Comparison of ENCODE assay signal across 8 cellular contexts in the genomic region with DNA sequence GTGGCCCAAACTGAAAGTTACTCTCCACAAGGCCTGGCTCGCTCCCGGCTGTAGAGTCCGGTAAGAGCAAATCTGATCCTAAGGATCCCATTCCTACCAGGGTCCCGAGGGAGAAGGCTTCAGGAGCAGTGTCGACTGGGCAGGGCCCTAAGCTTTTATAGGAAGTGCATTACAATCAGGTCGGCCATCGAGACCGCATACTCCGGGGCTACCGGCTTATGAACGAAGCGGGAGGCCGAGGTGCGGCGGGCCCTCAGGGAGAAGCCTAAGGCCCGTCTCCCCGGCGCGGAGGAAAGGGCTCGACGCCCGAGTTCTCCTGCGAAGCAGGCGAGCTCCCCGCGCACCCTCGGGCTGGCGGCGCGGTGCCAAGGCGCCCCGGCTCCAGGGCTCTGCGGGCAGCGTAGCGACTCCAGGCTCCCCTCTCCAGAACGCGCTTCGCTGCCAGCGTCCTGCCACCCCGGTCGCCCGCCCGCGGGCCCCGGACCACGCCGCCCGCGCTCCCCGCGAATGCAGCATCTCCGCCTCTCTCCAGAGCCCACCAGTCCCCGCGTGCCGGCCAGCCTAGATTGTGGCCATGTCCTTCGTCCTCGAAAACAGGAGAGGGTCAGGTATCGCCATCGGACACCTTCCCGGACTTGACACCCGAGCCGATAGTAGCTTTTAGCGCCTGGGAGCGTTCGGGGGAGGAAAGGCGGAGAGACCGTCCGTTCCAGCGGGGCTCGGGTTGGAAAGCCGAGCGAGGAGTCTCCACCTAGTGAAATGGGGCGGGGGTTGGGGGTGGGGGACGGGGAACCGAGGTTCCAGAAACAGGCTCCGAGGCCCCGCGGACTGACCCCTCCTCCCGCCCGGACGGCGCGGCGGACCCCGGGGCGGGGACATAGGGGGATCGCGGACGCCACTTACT. TPM values are rescaled to one million over a fixed set of nuclear protein-coding genes. Genes with fewer than 3 reads are reported as not detected.
DNase-seq lines count a peak whose midpoint lies in the region; ATAC-seq and TF ChIP-seq lines count a peak whose summit lies in the region.

No MANE protein-coding gene starts in this region.

- H3K36me3 Mint-ChIP-seq in CD4-positive, alpha-beta T cell (ENCODE audit: low read depth): peaks cover 4% of the 10 kb centered on the region
- no peaks in the 10 kb centered on the region for H3K36me3 Mint-ChIP-seq in activated CD4-positive, alpha-beta memory T cell treated with anti-CD3 and anti-CD28 coated beads for 36 hours

- 0 out of 2 replicates have a peak overlapping the region, but pooled peaks have one; percentile 31 for H4K5ac ChIP-seq in IMR-90 (ENCODE audit: low read depth, low read length)

- H2BK15ac ChIP-seq in IMR-90 (ENCODE audit: low read depth, low read length): no peak overlapping the region

- peak overlapping the region; percentile 93 for H3K23ac ChIP-seq in IMR-90 (ENCODE audit: low read depth, low read length)

- no peak for TF ChIP-seq CTCF in CD4-positive, alpha-beta T cell (IDR thresholded peaks at IDR 0.05)
- TF ChIP-seq CTCF in IMR-90 (conservative IDR thresholded peaks at IDR 0.05; ENCODE audit: low read depth, low read length): 0 out of 2 replicates have a peak, but pooled peaks have one; percentile 8

- no peak for TF ChIP-seq RAD21 in IMR-90 (IDR thresholded peaks at IDR 0.05; ENCODE audit: low read length)

- H3K79me1 ChIP-seq in IMR-90 (ENCODE audit: low read depth in 1 of 2, low read length in 2 of 2): peaks cover 9 to 19% of the 10 kb centered on the region in 2 experiments; a peak in 3 of 4 replicates

- dilution Hi-C loops in IMR-90 (cut with HindIII; ENCODE audit: low sequenced_read_pairs, unreplicated experiment): no loop called here

- H3K27ac ChIP-seq in CD4-positive, alpha-beta T cell (ENCODE audit: low read depth, low read length): no peak overlapping the region
- H3K27ac ChIP-seq in IMR-90 (ENCODE audit: insufficient read depth, low read length): peak overlapping the region; percentile 36
- no peak overlapping the region for H3K27ac ChIP-seq in effector memory CD4-positive, alpha-beta T cell (ENCODE audit: insufficient read depth, low read length, poor library complexity, severe bottlenecking)

- H3K9ac ChIP-seq in IMR-90 (ENCODE audit: low read depth, low read length): peak overlapping the region; percentile 72

- peak overlapping the region; percentile 96 for H3K4me2 ChIP-seq in IMR-90 (ENCODE audit: low read depth, low read length)

- peaks cover 58% of the 10 kb centered on the region for H3K27me3 Mint-ChIP-seq in CD4-positive, alpha-beta T cell
- peaks cover 39% of the 10 kb centered on the region for H3K27me3 Mint-ChIP-seq in activated CD4-positive, alpha-beta memory T cell treated with anti-CD3 and anti-CD28 coated beads for 36 hours
- H3K27me3 Mint-ChIP-seq in stimulated activated naive CD8-positive, alpha-beta T cell treated with anti-CD3 and anti-CD28 coated beads, Interleukin-15, amount 100 ng/mL, for 72 hours: peaks cover 55% of the 10 kb centered on the region

- H3K56ac ChIP-seq in IMR-90 (ENCODE audit: extremely low read depth, insufficient read depth, low read length): peak overlapping the region; percentile 80

- H3K18ac ChIP-seq in IMR-90 (ENCODE audit: low read depth, low read length): peak overlapping the region; percentile 15; the same call in 1 of the 2 replicates

- H2BK20ac ChIP-seq in IMR-90 (ENCODE audit: low read depth, low read length): no peak overlapping the region; the same call in 1 of the 2 replicates

- peak overlapping the region; percentile 9; the same call in 1 of the 2 replicates for H4K91ac ChIP-seq in IMR-90 (ENCODE audit: insufficient read depth, low read depth, low read length)

- H3K9me1 ChIP-seq in IMR-90 (ENCODE audit: insufficient read depth, low read length): no peaks in the 10 kb centered on the region

- H3K27ac Mint-ChIP-seq in CD4-positive, alpha-beta T cell: no peak overlapping the region
- H3K27ac Mint-ChIP-seq in activated CD4-positive, alpha-beta memory T cell treated with anti-CD3 and anti-CD28 coated beads for 36 hours: no peak overlapping the region
- H3K27ac Mint-ChIP-seq in stimulated activated naive CD8-positive, alpha-beta T cell treated with anti-CD3 and anti-CD28 coated beads, Interleukin-15, amount 100 ng/mL, for 72 hours: no peak overlapping the region

- 2% methylated on average over 34 of the region's 89 CpGs; no CpG with 5 or more reads in 1 of the 2 experiments for WGBS in IMR-90 (ENCODE audit: extremely low coverage in 2 of 2, insufficient read length in 1 of 2), 2 experiments

- peak overlapping the region; percentile 92 for H2AFZ ChIP-seq in IMR-90 (replicated peaks; ENCODE audit: low read length, poor library complexity)

- H4K20me1 ChIP-seq in IMR-90 (ENCODE audit: insufficient read depth, low read length): no peaks in the 10 kb centered on the region

- peak overlapping the region in 1 of 2 experiments; percentile 59; a peak in 2 of 4 replicates for H4K8ac ChIP-seq in IMR-90 (ENCODE audit: low read depth in 2 of 2, low read length in 2 of 2)

- H2BK120ac ChIP-seq in IMR-90 (ENCODE audit: low read depth, low read length): peak overlapping the region; percentile 35

- H3K4me1 Mint-ChIP-seq in CD4-positive, alpha-beta T cell (ENCODE audit: low read depth): peaks cover 29% of the 10 kb centered on the region
- H3K4me1 Mint-ChIP-seq in activated CD4-positive, alpha-beta memory T cell treated with anti-CD3 and anti-CD28 coated beads for 36 hours (ENCODE audit: low read depth): peaks cover 16% of the 10 kb centered on the region
- H3K4me1 Mint-ChIP-seq in stimulated activated naive CD8-positive, alpha-beta T cell treated with anti-CD3 and anti-CD28 coated beads, Interleukin-15, amount 100 ng/mL, for 72 hours: peaks cover 27% of the 10 kb centered on the region

- peak in 6 of 10 experiments; percentile 4 to 38 (median 12) for DNase-seq in CD4-positive, alpha-beta T cell
- DNase-seq in IMR-90 (peak; percentile 63), lung microvascular endothelial cell (ENCODE audit: low read depth in 2 of 2) (peak; percentile 58 to 73), cortex of kidney (lab: John Stamatoyannopoulos, UW) (no peak)
- peak; percentile 20 for DNase-seq in activated CD4-positive, alpha-beta memory T cell treated with anti-CD3 and anti-CD28 coated beads for 36 hours
- no peak for DNase-seq in effector memory CD4-positive, alpha-beta T cell
- DNase-seq in stimulated activated naive CD8-positive, alpha-beta T cell treated with anti-CD3 and anti-CD28 coated beads, Interleukin-15, amount 100 ng/mL, for 72 hours: peak; percentile 25 to 30

- H3K9me3 ChIP-seq in CD4-positive, alpha-beta T cell (ENCODE audit: control insufficient read depth, low read length): no peaks in the 10 kb centered on the region
- no peaks in the 10 kb centered on the region for H3K9me3 ChIP-seq in IMR-90 (ENCODE audit: control insufficient read depth, insufficient read depth, low read length)
- H3K9me3 ChIP-seq in effector memory CD4-positive, alpha-beta T cell (ENCODE audit: control insufficient read depth, low read length): no peaks in the 10 kb centered on the region

- H3K14ac ChIP-seq in IMR-90 (replicated peaks; ENCODE audit: low read depth, low read length): peak overlapping the region; percentile 57

- POLR2A ChIA-PET in CD4-positive, alpha-beta T cell (lab: Charles Lee): interaction anchor here (1.5 to 5.7 kb wide), 2 partner anchors 32 to 39 kb away, joined by 5 to 35 read pairs; a partner anchor contains a TSS
- POLR2A ChIA-PET in IMR-90 (lab: Charles Lee; ENCODE audit: unreplicated experiment): interaction anchor here (0.5 to 1.0 kb wide), 4 partner anchors 8 to 1292 kb away, joined by 3 to 11 read pairs (median 3); no protein-coding TSS in a partner anchor
- POLR2A ChIA-PET in activated CD4-positive, alpha-beta memory T cell treated with anti-CD3 and anti-CD28 coated beads for 36 hours (lab: Charles Lee): no interaction called here

- peak overlapping the region; percentile 63 for H2AK9ac ChIP-seq in IMR-90 (replicated peaks; ENCODE audit: low read depth, low read length, poor library complexity)

- H2AK5ac ChIP-seq in IMR-90 (ENCODE audit: low read depth, low read length): no peak overlapping the region

- H2BK5ac ChIP-seq in IMR-90 (ENCODE audit: low read depth, low read length, poor library complexity, severe bottlenecking): peak overlapping the region; percentile 62

- H3K4me3 ChIP-seq in IMR-90 (ENCODE audit: insufficient read depth, low read depth, low read length): peak overlapping the region; percentile 82
- peak overlapping the region; percentile 45 for H3K4me3 ChIP-seq in effector memory CD4-positive, alpha-beta T cell (ENCODE audit: insufficient read depth, low read depth, low read length, poor library complexity, severe bottlenecking)

- no peak for TF ChIP-seq POLR2A in IMR-90 (IDR thresholded peaks at IDR 0.05; ENCODE audit: low read depth, low read length)

- ATAC-seq in CD4-positive, alpha-beta T cell (ENCODE audit: poor library complexity): no peak
- ATAC-seq in IMR-90 (ENCODE audit: low read depth): peak; percentile 3
- ATAC-seq in stimulated activated naive CD8-positive, alpha-beta T cell treated with anti-CD3 and anti-CD28 coated beads, Interleukin-15, amount 100 ng/mL, for 72 hours: no peak
- ATAC-seq in HG02973 (IDR thresholded peaks at IDR 0.05; ENCODE audit: unreplicated experiment): no peak

- BruUV-seq in IMR-90 (replicated peaks; lab: Mats Ljungman, UMichigan): no TSS peak

- H3K36me3 ChIP-seq in IMR-90 (ENCODE audit: control insufficient read depth, insufficient read depth, low read length): no peaks in the 10 kb centered on the region
- H3K36me3 ChIP-seq in effector memory CD4-positive, alpha-beta T cell (ENCODE audit: control insufficient read depth, insufficient read depth, low read length): no peaks in the 10 kb centered on the region

- peak overlapping the region; percentile 94 for H3K4me3 Mint-ChIP-seq in CD4-positive, alpha-beta T cell
- peak overlapping the region; percentile 70 for H3K4me3 Mint-ChIP-seq in activated CD4-positive, alpha-beta memory T cell treated with anti-CD3 and anti-CD28 coated beads for 36 hours
- peak overlapping the region; percentile 75 to 79 for H3K4me3 Mint-ChIP-seq in stimulated activated naive CD8-positive, alpha-beta T cell treated with anti-CD3 and anti-CD28 coated beads, Interleukin-15, amount 100 ng/mL, for 72 hours

- peak overlapping the region; percentile 69 for H3K4ac ChIP-seq in IMR-90 (ENCODE audit: low read depth, low read length)

- no peaks in the 10 kb centered on the region for H3K9me3 Mint-ChIP-seq in CD4-positive, alpha-beta T cell
- H3K9me3 Mint-ChIP-seq in activated CD4-positive, alpha-beta memory T cell treated with anti-CD3 and anti-CD28 coated beads for 36 hours: no peaks in the 10 kb centered on the region
- no peaks in the 10 kb centered on the region for H3K9me3 Mint-ChIP-seq in stimulated activated naive CD8-positive, alpha-beta T cell treated with anti-CD3 and anti-CD28 coated beads, Interleukin-15, amount 100 ng/mL, for 72 hours

- intact Hi-C loops in CD4-positive, alpha-beta T cell (cut with DNase I, micrococcal nuclease): loop anchor here (2.0 to 10.0 kb wide), 2 partner anchors 33 to 1759 kb away; no protein-coding TSS in a partner anchor
- intact Hi-C loops in IMR-90 (cut with micrococcal nuclease): loop anchor here (1.0 to 10.0 kb wide), 9 partner anchors 378 to 1963 kb away; no protein-coding TSS in a partner anchor
- intact Hi-C loops in activated CD4-positive, alpha-beta memory T cell treated with anti-CD3 and anti-CD28 coated beads for 36 hours (cut with micrococcal nuclease): loop anchor here (2.0 to 10.0 kb wide), 4 partner anchors 27 to 1759 kb away; no protein-coding TSS in a partner anchor

- H3K27me3 ChIP-seq in CD4-positive, alpha-beta T cell (ENCODE audit: control insufficient read depth, insufficient read depth, low read length): peaks cover 49% of the 10 kb centered on the region
- no peaks in the 10 kb centered on the region for H3K27me3 ChIP-seq in IMR-90 (ENCODE audit: control insufficient read depth, insufficient read depth, low read length)
- H3K27me3 ChIP-seq in effector memory CD4-positive, alpha-beta T cell (replicated peaks; ENCODE audit: control insufficient read depth, insufficient read depth, low read length, poor library complexity, severe bottlenecking): peaks cover 31% of the 10 kb centered on the region

- peaks cover 5% of the 10 kb centered on the region; the same call in 1 of the 2 replicates for H3K4me1 ChIP-seq in IMR-90 (ENCODE audit: control insufficient read depth, insufficient read depth, low read length)
- H3K4me1 ChIP-seq in effector memory CD4-positive, alpha-beta T cell (ENCODE audit: control insufficient read depth, insufficient read depth, low read length, poor library complexity, severe bottlenecking): peaks cover 26% of the 10 kb centered on the region

- CTCF ChIA-PET in CD4-positive, alpha-beta T cell (lab: Charles Lee): no interaction called here
- CTCF ChIA-PET in IMR-90 (lab: Yijun Ruan, JAX): interaction anchor here (0.5 to 0.9 kb wide), 3 partner anchors 8 to 1326 kb away, joined by 3 to 6 read pairs (median 3); no protein-coding TSS in a partner anchor
- CTCF ChIA-PET in activated CD4-positive, alpha-beta memory T cell treated with anti-CD3 and anti-CD28 coated beads for 36 hours (lab: Charles Lee): interaction anchor here (1.8 to 3.7 kb wide), 2 partner anchors 31 to 86 kb away, joined by 9 to 57 read pairs; a partner anchor contains a TSS

- in situ Hi-C loops in IMR-90 (cut with MboI; ENCODE audit: low sequenced_read_pairs): loop anchor here (10.0 to 25.0 kb wide), 4 partner anchors 1097 to 1959 kb away; no protein-coding TSS in a partner anchor

RNA-seq across cellular contexts. Expression of a gene that starts 1.3 kb away (rescaled TPM):
- under 1 TPM; 0.20 to 0.36 TPM for total RNA-seq in CD4-positive, alpha-beta T cell
- total RNA-seq in IMR-90 (2012; rRNA removed) (5.4 and 6.9 TPM in 2 replicates), lung microvascular endothelial cell (21.6 and 64.9 TPM in 2 replicates)
- 5.9 and 6.0 TPM in 2 replicates for polyA plus RNA-seq in IMR-90 (2012; rRNA removed)
- polyA plus RNA-seq in IMR-90 (2012; cell fraction: cytosol; rRNA removed): 3.7 and 4.0 TPM in 2 replicates
- 4.0 and 5.2 TPM in 2 replicates for polyA plus RNA-seq in IMR-90 (2012; cell fraction: nucleus; rRNA removed; ENCODE audit: low replicate concordance)
- total RNA-seq in activated CD4-positive, alpha-beta memory T cell treated with anti-CD3 and anti-CD28 coated beads for 36 hours: under 1 TPM in 1 of 2 experiments, not detected in 1; 0.07 TPM

RNA-seq across cellular contexts. Expression of a gene that starts 33.7 kb away (rescaled TPM):
- total RNA-seq in CD4-positive, alpha-beta T cell: 100 to 1,000 TPM; 146 to 152 TPM
- total RNA-seq in IMR-90 (2012; rRNA removed) (11.1 and 28.1 TPM in 2 replicates), lung microvascular endothelial cell (23.3 and 24.4 TPM in 2 replicates)
- 50.0 and 51.4 TPM in 2 replicates for polyA plus RNA-seq in IMR-90 (2012; rRNA removed)
- polyA plus RNA-seq in IMR-90 (2012; cell fraction: cytosol; rRNA removed): 10.8 and 11.3 TPM in 2 replicates
- 142 and 399 TPM in 2 replicates for polyA plus RNA-seq in IMR-90 (2012; cell fraction: nucleus; rRNA removed; ENCODE audit: low replicate concordance)
- 10 to 100 TPM; 81.0 to 87.1 TPM for total RNA-seq in activated CD4-positive, alpha-beta memory T cell treated with anti-CD3 and anti-CD28 coated beads for 36 hours

Comparison
In these comparisons a context has a peak if more than half of its experiments do, and no peak if none do; other contexts are left out.
1. DNase-seq: peak in CD4-positive, alpha-beta T cell (6 of 10), IMR-90 (single experiment), activated CD4-positive, alpha-beta memory T cell treated with anti-CD3 and anti-CD28 coated beads for 36 hours (single experiment), lung microvascular endothelial cell (2 of 2) and stimulated activated naive CD8-positive, alpha-beta T cell treated with anti-CD3 and anti-CD28 coated beads, Interleukin-15, amount 100 ng/mL, for 72 hours (2 of 2); none in effector memory CD4-positive, alpha-beta T cell (0 of 3) and cortex of kidney (single experiment).
2. Peak in every context shown above with its lines, with median percentiles within 50 percentile points of each other: H3K4me3 Mint-ChIP-seq.